In genomic region chr2:138321458-138321857, GRCh38 we compare ENCODE assay signal across 21 cellular contexts.
DNase-seq lines count a peak whose midpoint lies in the region.
"Had no signal": no experiment of that assay in that cellular context is flagged by ENCODE, and none has a peak within 500 bp of the region (broad histone marks: within the 10 kb centered on the region; RNA-seq: fewer than 3 reads in every experiment).

No MANE protein-coding gene starts in this region.

- DNase-seq in LHCN-M2 (ENCODE audit: low read depth) (peak; percentile 2), NCI-H2029 (lab: John Stamatoyannopoulos, UW) (peak; percentile 87), NCI-H510A treated with DMSO at 0.1 percent for 48 hours (lab: John Stamatoyannopoulos, UW) (peak; percentile 86), left kidney (ENCODE audit: low read depth, low spot score) (peak; percentile 12), cardiac septum (ENCODE audit: low spot score) (no peak), amniotic stem cell (lab: John Stamatoyannopoulos, UW) (no peak)
- no peak for DNase-seq in activated effector memory CD4-positive, alpha-beta T cell treated with Interleukin-2 at 50 U/mL for 16 hours
- DNase-seq: activated CD4-positive, alpha-beta T cell treated with anti-CD3 and anti-CD28 coated beads for 48 hours; activated naive CD8-positive, alpha-beta T cell treated with anti-CD3 and anti-CD28 coated beads for 36 hours; CD4-positive, CD25-positive, alpha-beta regulatory T cell; erythroblast; foreskin fibroblast; GF-D8; Karpas-422; left ventricle myocardium inferior; midbrain; natural killer cell; NCI-H1048; Peyer's patch; stimulated activated naive CD8-positive, alpha-beta T cell treated with anti-CD3 and anti-CD28 coated beads, Interleukin-15, amount 100 ng/mL, for 72 hours; T-helper 17 cell had no signal

- intact Hi-C loops in cardiac septum (cut with DNase I) = no loop called here

Comparison
In these comparisons a context has a peak if more than half of its experiments do, and no peak if none do; other contexts are left out.
1. DNase-seq: peak in LHCN-M2 (single experiment), NCI-H2029 (single experiment), NCI-H510A treated with DMSO at 0.1 percent for 48 hours (single experiment) and left kidney (single experiment); none in cardiac septum (single experiment), amniotic stem cell (single experiment) and activated effector memory CD4-positive, alpha-beta T cell treated with Interleukin-2 at 50 U/mL for 16 hours (single experiment).